ENCODE assay signal across 10 cellular contexts in the genomic region with DNA sequence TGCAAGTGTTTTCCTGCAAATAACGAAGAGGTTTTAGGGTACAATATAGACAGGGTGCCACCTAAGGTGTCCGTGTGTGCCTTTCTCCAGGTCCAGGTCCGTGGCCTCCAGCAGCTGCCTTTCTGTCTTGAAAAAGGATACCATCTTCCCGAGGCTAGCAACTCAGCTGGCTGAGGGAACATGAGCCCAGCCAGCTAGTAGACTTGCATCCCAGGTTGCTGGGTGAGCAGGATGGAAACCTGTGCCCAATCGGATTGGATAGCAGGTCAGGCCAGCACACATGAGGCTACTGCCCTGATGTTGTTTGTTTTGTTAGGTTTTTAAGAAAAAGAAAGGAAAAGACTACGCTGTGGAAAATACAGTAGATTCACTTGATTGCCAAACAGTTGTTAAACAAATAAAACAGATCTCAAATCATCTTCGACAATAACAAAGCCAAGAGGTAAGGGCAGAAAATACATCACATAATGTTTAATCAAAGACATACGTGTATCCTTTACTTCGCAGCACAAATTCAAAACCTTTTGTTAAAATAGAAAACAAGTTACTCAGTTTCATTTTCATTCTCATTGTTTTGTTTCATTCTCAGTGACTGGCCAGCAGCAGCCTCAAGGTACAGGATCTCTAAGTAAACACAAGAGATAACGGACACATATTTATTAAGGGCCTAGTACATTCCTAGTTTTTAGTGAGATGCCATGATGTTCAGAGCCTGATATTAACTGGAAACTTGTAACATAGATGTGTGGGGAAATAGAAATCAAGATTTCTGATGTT.
DNase-seq lines count a peak whose midpoint lies in the region; ATAC-seq lines count a peak whose summit lies in the region.
"Had no signal": no experiment of that assay in that cellular context is flagged by ENCODE, and none has a peak within 500 bp of the region (broad histone marks: within the 10 kb centered on the region; RNA-seq: fewer than 3 reads in every experiment).

No MANE protein-coding gene starts in this region.

- H3K4me1 Mint-ChIP-seq in activated T-helper 1 cell treated with anti-CD3 and anti-CD28 coated beads, Interleukin-12 subunit alpha, Interleukin-12 subunit beta, Interleukin-2, Interleukin-4 antibody, amounts not matched to agents 30 ng/mL and 10 ng/mL and 1 ng/mL, durations not matched to agents 14 hours and 24 hours and 36 hours (ENCODE audit: low read depth), result peaks cover 19% of the 10 kb centered on the region

- DNase-seq in Daoy (ENCODE audit: low read depth) (peak; percentile 11), lung microvascular endothelial cell (ENCODE audit: low read depth in 2 of 2) (peak; percentile 75 to 78), medulla oblongata (ENCODE audit: extremely low spot score) (no peak), SHP77 (lab: John Stamatoyannopoulos, UW) (no peak), CD1c-positive myeloid dendritic cell (ENCODE audit: extremely low spot score) (no peak)
- no peak for DNase-seq in activated T-helper 1 cell treated with anti-CD3 and anti-CD28 coated beads, Interleukin-12 subunit alpha, Interleukin-12 subunit beta, Interleukin-2, Interleukin-4 antibody, amounts not matched to agents 30 ng/mL and 10 ng/mL and 1 ng/mL, durations not matched to agents 14 hours and 24 hours and 36 hours (ENCODE audit: low spot score)
- DNase-seq: activated T-cell treated with anti-CD3 and anti-CD28 coated beads, Interleukin-2, amount 50 U/mL, for 1 hour; stimulated activated CD4-positive, alpha-beta T cell treated with anti-CD3 and anti-CD28 coated beads, Interleukin-1b, Interleukin-23, amount 100 ng/mL, for 48 hours had no signal

- intact Hi-C loops in activated T-helper 1 cell treated with anti-CD3 and anti-CD28 coated beads, Interleukin-12 subunit alpha, Interleukin-12 subunit beta, Interleukin-2, Interleukin-4 antibody, amounts not matched to agents 30 ng/mL and 10 ng/mL and 1 ng/mL, durations not matched to agents 14 hours and 24 hours and 36 hours (cut with micrococcal nuclease), result no loop called here

- ATAC-seq in GM21786 (IDR thresholded peaks at IDR 0.05; ENCODE audit: unreplicated experiment) (peak; percentile 54), HG03139 (IDR thresholded peaks at IDR 0.05; ENCODE audit: unreplicated experiment) (no peak)

- H3K27ac Mint-ChIP-seq in activated T-helper 1 cell treated with anti-CD3 and anti-CD28 coated beads, Interleukin-12 subunit alpha, Interleukin-12 subunit beta, Interleukin-2, Interleukin-4 antibody, amounts not matched to agents 30 ng/mL and 10 ng/mL and 1 ng/mL, durations not matched to agents 14 hours and 24 hours and 36 hours, result no peak overlapping the region

- H3K27me3 Mint-ChIP-seq in activated T-helper 1 cell treated with anti-CD3 and anti-CD28 coated beads, Interleukin-12 subunit alpha, Interleukin-12 subunit beta, Interleukin-2, Interleukin-4 antibody, amounts not matched to agents 30 ng/mL and 10 ng/mL and 1 ng/mL, durations not matched to agents 14 hours and 24 hours and 36 hours (ENCODE audit: insufficient read depth), result peaks cover 2% of the 10 kb centered on the region

- H3K4me3 Mint-ChIP-seq in activated T-helper 1 cell treated with anti-CD3 and anti-CD28 coated beads, Interleukin-12 subunit alpha, Interleukin-12 subunit beta, Interleukin-2, Interleukin-4 antibody, amounts not matched to agents 30 ng/mL and 10 ng/mL and 1 ng/mL, durations not matched to agents 14 hours and 24 hours and 36 hours, result peak overlapping the region; percentile 2

- no peaks in the 10 kb centered on the region for H3K9me3 Mint-ChIP-seq in activated T-helper 1 cell treated with anti-CD3 and anti-CD28 coated beads, Interleukin-12 subunit alpha, Interleukin-12 subunit beta, Interleukin-2, Interleukin-4 antibody, amounts not matched to agents 30 ng/mL and 10 ng/mL and 1 ng/mL, durations not matched to agents 14 hours and 24 hours and 36 hours

- H3K36me3 Mint-ChIP-seq in activated T-helper 1 cell treated with anti-CD3 and anti-CD28 coated beads, Interleukin-12 subunit alpha, Interleukin-12 subunit beta, Interleukin-2, Interleukin-4 antibody, amounts not matched to agents 30 ng/mL and 10 ng/mL and 1 ng/mL, durations not matched to agents 14 hours and 24 hours and 36 hours (ENCODE audit: low read depth), result no peaks in the 10 kb centered on the region

Comparison
In these comparisons a context has a peak if more than half of its experiments do, and no peak if none do; other contexts are left out.
1. DNase-seq: peak in Daoy (single experiment) and lung microvascular endothelial cell (2 of 2); none in activated T-helper 1 cell treated with anti-CD3 and anti-CD28 coated beads, Interleukin-12 subunit alpha, Interleukin-12 subunit beta, Interleukin-2, Interleukin-4 antibody, amounts not matched to agents 30 ng/mL and 10 ng/mL and 1 ng/mL, durations not matched to agents 14 hours and 24 hours and 36 hours (single experiment), medulla oblongata (single experiment), SHP77 (0 of 2) and CD1c-positive myeloid dendritic cell (single experiment).